In the genomic region with DNA sequence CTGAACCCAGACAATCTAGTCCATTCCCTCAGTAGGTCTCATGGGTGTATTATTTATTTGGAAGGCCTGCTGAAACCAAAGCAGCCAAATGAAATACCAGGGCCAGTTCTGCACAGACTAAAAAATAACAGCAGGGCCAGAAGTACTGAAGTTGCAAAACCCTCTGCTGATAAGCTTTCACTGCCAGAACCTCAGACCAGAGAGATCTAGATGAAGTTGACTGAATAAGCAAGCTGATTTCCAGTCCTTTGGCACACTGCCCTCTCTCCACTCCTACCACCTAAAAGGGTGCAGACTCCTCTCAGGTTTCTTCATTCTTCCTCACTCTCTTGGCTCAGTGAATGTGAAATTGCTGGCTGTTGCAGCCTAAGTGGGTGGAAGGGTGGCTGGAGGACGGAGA, we compare ENCODE assay signal across 10 cellular contexts.
DNase-seq lines count a peak whose midpoint lies in the region; ATAC-seq, FAIRE-seq and TF ChIP-seq lines count a peak whose summit lies in the region.
"Had no signal": no experiment of that assay in that cellular context is flagged by ENCODE, and none has a peak within 500 bp of the region (broad histone marks: within the 10 kb centered on the region; RNA-seq: fewer than 3 reads in every experiment).

No MANE protein-coding gene starts in this region.

- H3K27ac Mint-ChIP-seq in astrocyte (ENCODE audit: unreplicated experiment) = no peak overlapping the region

- H3K4me3 Mint-ChIP-seq in astrocyte (ENCODE audit: unreplicated experiment) = no peak overlapping the region

- H3K36me3 ChIP-seq in astrocyte (ENCODE audit: insufficient read depth, low read length) (no peaks in the 10 kb centered on the region), SJCRH30 (no peaks in the 10 kb centered on the region)

- peaks cover 11% of the 10 kb centered on the region for H3K9me3 Mint-ChIP-seq in astrocyte (ENCODE audit: unreplicated experiment)

- H3K27me3 Mint-ChIP-seq in astrocyte (ENCODE audit: low read depth, unreplicated experiment) = peaks cover 4% of the 10 kb centered on the region

- H2AFZ ChIP-seq in astrocyte (ENCODE audit: low read depth, low read length) = no peak overlapping the region

- no peaks in the 10 kb centered on the region for H3K9me3 ChIP-seq in astrocyte (ENCODE audit: insufficient read depth, low read depth, low read length)
- H3K9me3 ChIP-seq in right cardiac atrium (ENCODE audit: control insufficient read depth, low read length) = no peaks in the 10 kb centered on the region
- H3K9me3 ChIP-seq in SJCRH30 (replicated peaks) = peaks cover 8% of the 10 kb centered on the region

- H3K27ac ChIP-seq in astrocyte (ENCODE audit: low read depth, low read length) = no peak overlapping the region
- no peak overlapping the region for H3K27ac ChIP-seq in right cardiac atrium (ENCODE audit: low read length)
- H3K27ac ChIP-seq in SJCRH30 = no peak overlapping the region

- no peaks in the 10 kb centered on the region for H4K20me1 ChIP-seq in astrocyte (ENCODE audit: insufficient read depth, low read length)

- no peak overlapping the region for H3K4me3 ChIP-seq in astrocyte (ENCODE audit: insufficient read depth, low read depth, low read length)
- no peak overlapping the region for H3K4me3 ChIP-seq in right cardiac atrium (ENCODE audit: low read length)
- no peak overlapping the region for H3K4me3 ChIP-seq in SJCRH30

- H3K4me2 ChIP-seq in astrocyte (ENCODE audit: low read length) = no peak overlapping the region

- no peaks in the 10 kb centered on the region for H3K4me1 Mint-ChIP-seq in astrocyte (ENCODE audit: low read depth, unreplicated experiment)

- WGBS in right cardiac atrium = 29% methylated on average over 1 of the region's 1 CpG

- H3K27me3 ChIP-seq in astrocyte (ENCODE audit: insufficient read depth, low read length) = no peaks in the 10 kb centered on the region
- no peaks in the 10 kb centered on the region for H3K27me3 ChIP-seq in right cardiac atrium (ENCODE audit: control insufficient read depth, insufficient read depth)
- peaks cover 3% of the 10 kb centered on the region; the same call in 1 of the 2 replicates for H3K27me3 ChIP-seq in SJCRH30

- ATAC-seq in right cardiac atrium = peak; percentile 93 to 96

- H3K4me1 ChIP-seq in astrocyte (ENCODE audit: insufficient read depth, low read length) (no peaks in the 10 kb centered on the region), right cardiac atrium (ENCODE audit: control insufficient read depth, insufficient read depth, low read length) (peaks cover 8% of the 10 kb centered on the region), SJCRH30 (no peaks in the 10 kb centered on the region)

- H3K9ac ChIP-seq in astrocyte (ENCODE audit: low read length) = no peak overlapping the region

- no peak for FAIRE-seq in astrocyte (lab: Jason Lieb, UNC)
- FAIRE-seq in urothelium cell line (lab: Jason Lieb, UNC) = no peak

- H3K79me2 ChIP-seq in astrocyte (ENCODE audit: insufficient read depth, low read length) = no peaks in the 10 kb centered on the region

- peak; percentile 33 for DNase-seq in NCI-H1105 treated with DMSO at 0.1 percent for 48 hours (lab: John Stamatoyannopoulos, UW)
- DNase-seq in astrocyte (ENCODE audit: low read depth) = peak; percentile 92
- DNase-seq in right cardiac atrium = peak; percentile 73 to 88 (median 83)
- DNase-seq in superior temporal gyrus (ENCODE audit: extremely low spot score) = peak; percentile 15
- DNase-seq in posterior vena cava (ENCODE audit: low spot score) = no peak
- no peak for DNase-seq in amniotic stem cell (lab: John Stamatoyannopoulos, UW)
- no peak for DNase-seq in SJCRH30
- DNase-seq in urothelium cell line (ENCODE audit: low spot score) = no peak
- DNase-seq: cerebellar nuclear complex, occipital lobe had no signal

- H3K36me3 Mint-ChIP-seq in astrocyte (ENCODE audit: low read depth, unreplicated experiment) = no peaks in the 10 kb centered on the region

- TF ChIP-seq CTCF in astrocyte (IDR thresholded peaks at IDR 0.05; ENCODE audit: insufficient read depth, low read depth, low read length) = no peak

- intact Hi-C loops in right cardiac atrium (cut with DNase I) = loop anchor here in 1 of 4 donors (5.0 kb wide), 1 partner anchor 280 kb away; no protein-coding TSS in a partner anchor
- intact Hi-C loops in posterior vena cava (cut with DNase I) = no loop called here

Comparison
In these comparisons a context has a peak if more than half of its experiments do, and no peak if none do; other contexts are left out.
1. DNase-seq: peak in NCI-H1105 treated with DMSO at 0.1 percent for 48 hours (single experiment), astrocyte (single experiment), right cardiac atrium (3 of 3) and superior temporal gyrus (single experiment); none in posterior vena cava (single experiment), amniotic stem cell (single experiment), SJCRH30 (0 of 2) and urothelium cell line (single experiment).